22 cellular contexts compared by ENCODE assay signal in the genomic region with DNA sequence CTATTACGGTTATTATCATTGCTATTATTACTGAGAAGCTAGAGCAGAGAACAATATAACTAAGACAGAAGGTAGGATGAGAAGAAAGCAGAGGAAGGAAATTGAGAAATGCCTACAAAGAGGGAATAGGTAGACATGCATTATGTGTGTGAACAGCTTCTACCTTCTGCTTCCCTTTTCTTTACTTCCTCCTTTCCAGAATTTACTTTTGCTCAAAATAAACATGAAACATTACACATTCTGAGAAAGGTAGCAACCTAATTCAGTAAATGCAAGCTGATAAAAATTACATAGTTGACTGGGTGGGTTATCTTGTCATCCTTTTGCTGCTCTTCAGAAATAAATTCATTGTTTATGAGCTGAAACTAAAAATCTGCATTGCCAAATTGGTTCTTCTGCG. TPM values are rescaled to one million over a fixed set of nuclear protein-coding genes. Genes with fewer than 3 reads are reported as not detected.
DNase-seq lines count a peak whose midpoint lies in the region; ATAC-seq, FAIRE-seq and TF ChIP-seq lines count a peak whose summit lies in the region.
"Had no signal": no experiment of that assay in that cellular context is flagged by ENCODE, and none has a peak within 500 bp of the region (broad histone marks: within the 10 kb centered on the region; RNA-seq: fewer than 3 reads in every experiment).

No MANE protein-coding gene starts in this region.

- H3K23me2 ChIP-seq in H9 (ENCODE audit: insufficient read length, low read depth, low read length, poor library complexity, severe bottlenecking): no peaks in the 10 kb centered on the region

- peaks cover 14% of the 10 kb centered on the region for H3K36me3 Mint-ChIP-seq in memory B cell
- peaks cover 11 to 15% (median 14%) of the 10 kb centered on the region in 3 experiments; a peak in 6 of 7 replicates for H3K36me3 Mint-ChIP-seq in H9 (ENCODE audit: insufficient read depth in 1 of 3, low read depth in 3 of 3)
- H3K36me3 Mint-ChIP-seq: CD4-positive, CD25-positive, alpha-beta regulatory T cell had no signal

- intact Hi-C loops in left cardiac atrium (cut with DNase I): no loop called here
- intact Hi-C loops in kidney (cut with DNase I): no loop called here

- H3K4me2 ChIP-seq in A549: no peak overlapping the region
- no peak overlapping the region for H3K4me2 ChIP-seq in H9 (ENCODE audit: insufficient read depth, insufficient read length, low read length)

- H3K4me1 Mint-ChIP-seq in memory B cell (peaks cover 12% of the 10 kb centered on the region), H9 (peaks cover 13 to 15% of the 10 kb centered on the region in 2 experiments)
- H3K4me1 Mint-ChIP-seq: CD4-positive, CD25-positive, alpha-beta regulatory T cell had no signal

- no peak for TF ChIP-seq RAD21 in A549 (conservative IDR thresholded peaks at IDR 0.05 in 1 of 2, IDR thresholded peaks at IDR 0.05 in 1 of 2)

- no peaks in the 10 kb centered on the region for H3K79me2 ChIP-seq in H9 (ENCODE audit: insufficient read depth, low read length)

- H3K9ac ChIP-seq in H9 (ENCODE audit: extremely low read depth, insufficient read length, low read length): no peak overlapping the region
- H3K9ac ChIP-seq in kidney (ENCODE audit: low read length in 2 of 2): no peak overlapping the region

- H3T11ph ChIP-seq in H9 (ENCODE audit: low read length): no peak overlapping the region

- no peak overlapping the region for H2BK20ac ChIP-seq in H9 (ENCODE audit: low read depth, low read length, poor library complexity, severe bottlenecking)

- CTCF ChIA-PET in A549 (lab: Yijun Ruan, JAX): no interaction called here

- H3K14ac ChIP-seq in H9 (ENCODE audit: insufficient read depth, low read length): no peak overlapping the region

- no peak for TF ChIP-seq POLR2A in A549 (IDR thresholded peaks at IDR 0.05; ENCODE audit: low read length)

- H3K27ac Mint-ChIP-seq in memory B cell (peak overlapping the region; percentile 28), H9 (no peak overlapping the region)
- H3K27ac Mint-ChIP-seq: CD4-positive, CD25-positive, alpha-beta regulatory T cell; HFFc6 had no signal

- H3K18ac ChIP-seq in H9 (ENCODE audit: insufficient read length, low read depth, low read length): no peak overlapping the region

- H3K4ac ChIP-seq in H9 (ENCODE audit: low read depth, low read length): no peak overlapping the region

- H3K56ac ChIP-seq in H9 (ENCODE audit: insufficient read length, low read depth, low read length): no peak overlapping the region

- H4K91ac ChIP-seq in H9 (ENCODE audit: insufficient read length, low read depth, low read length): no peak overlapping the region

- ATAC-seq in A549 (no peak), memory B cell (ENCODE audit: low read depth) (no peak), left cardiac atrium (no peak)

- H3K27ac ChIP-seq in A549: no peak overlapping the region
- no peak overlapping the region for H3K27ac ChIP-seq in H9 (ENCODE audit: insufficient read length, low read depth, low read length)
- H3K27ac ChIP-seq in kidney (ENCODE audit: low read depth in 2 of 2, low read length in 2 of 2): no peak overlapping the region

- no peak overlapping the region for H2BK5ac ChIP-seq in H9 (ENCODE audit: insufficient read length, low read length)

- no peak overlapping the region for H3K4me3 Mint-ChIP-seq in memory B cell
- H3K4me3 Mint-ChIP-seq in H9: no peak overlapping the region
- H3K4me3 Mint-ChIP-seq: CD4-positive, CD25-positive, alpha-beta regulatory T cell; HFFc6 had no signal

- H4K20me1 ChIP-seq in H9 (ENCODE audit: control insufficient read depth, insufficient read depth, insufficient read length): no peaks in the 10 kb centered on the region

- H4K5ac ChIP-seq in H9 (ENCODE audit: insufficient read length, low read depth, low read length): no peak overlapping the region

- no peak overlapping the region for H3K23ac ChIP-seq in H9 (ENCODE audit: insufficient read length, low read depth, low read length)

- no peak overlapping the region for H2AFZ ChIP-seq in H9 (ENCODE audit: low read length)

- DNase-seq in A549 (ENCODE audit: low read depth in 1 of 2, low spot score in 1 of 2) (no peak), GM18507 (ENCODE audit: extremely low spot score, insufficient read length, low read depth) (no peak), SKM-1 treated with dmso at 0.1 percent for 144 hours (lab: John Stamatoyannopoulos, UW; ENCODE audit: unreplicated experiment) (peak; percentile 44), memory B cell (ENCODE audit: low spot score in 2 of 2) (no peak), H9 (no peak), NCI-H1092 treated with DMSO at 0.1 percent for 48 hours (lab: John Stamatoyannopoulos, UW) (no peak), left cardiac atrium (no peak), kidney (no peak)
- DNase-seq: BE2C; CD4-positive, CD25-positive, alpha-beta regulatory T cell; COR-L47; DMS 273 treated with DMSO at 0.1 percent for 48 hours; DMS79 treated with DMSO at 0.1 percent for 48 hours; HFFc6; MG63; NCI-H1105 treated with DMSO at 0.1 percent for 48 hours; NCI-H2029 treated with DMSO at 0.1 percent for 48 hours; NCI-H226; NCI-H510A treated with DMSO at 0.1 percent for 48 hours; NCI-H748 treated with DMSO at 0.1 percent for 48 hours; SHP77 had no signal

- TF ChIP-seq EP300 in A549 (IDR thresholded peaks at IDR 0.05): no peak

- H3K4me1 ChIP-seq in A549: no peaks in the 10 kb centered on the region
- H3K4me1 ChIP-seq in H9 (ENCODE audit: insufficient read depth, low read length): no peaks in the 10 kb centered on the region
- no peaks in the 10 kb centered on the region for H3K4me1 ChIP-seq in kidney (ENCODE audit: control insufficient read depth in 1 of 2, insufficient read depth in 1 of 2, low read depth in 1 of 2, low read length in 2 of 2)
- H3K4me1 ChIP-seq: BE2C had no signal

- H2BK12ac ChIP-seq in H9 (ENCODE audit: insufficient read length, low read depth, low read length): no peak overlapping the region

- H3K4me3 ChIP-seq in A549 (no peak overlapping the region), kidney (ENCODE audit: low read length in 2 of 2) (no peak overlapping the region)
- H3K4me3 ChIP-seq: MG63 had no signal

- no peak overlapping the region for H2BK120ac ChIP-seq in H9 (ENCODE audit: low read depth, low read length, poor library complexity, severe bottlenecking)

- POLR2A ChIA-PET in A549 (lab: Yijun Ruan, JAX): no interaction called here

- no peaks in the 10 kb centered on the region for H3K36me3 ChIP-seq in kidney (ENCODE audit: control insufficient read depth in 1 of 2, insufficient read depth in 2 of 2, low read length in 2 of 2)
- H3K36me3 ChIP-seq: BE2C, MG63 had no signal

- H3K27me3 Mint-ChIP-seq in memory B cell (no peaks in the 10 kb centered on the region), H9 (ENCODE audit: low read depth) (no peaks in the 10 kb centered on the region)
- H3K27me3 Mint-ChIP-seq: CD4-positive, CD25-positive, alpha-beta regulatory T cell had no signal

- H3K79me1 ChIP-seq in H9 (ENCODE audit: insufficient read depth, low read depth, low read length, poor library complexity, severe bottlenecking): no peaks in the 10 kb centered on the region

- H4K8ac ChIP-seq in H9 (replicated peaks; ENCODE audit: insufficient read length, low read depth, low read length): no peak overlapping the region

- WGBS in A549 (ENCODE audit: missing lambda C conversion rate): 5% methylated on average over 2 of the region's 2 CpGs
- WGBS in H9 (ENCODE audit: extremely low coverage, insufficient read length, low lambda C conversion rate): no CpG with 5 or more reads among the region's 2 CpGs

- peak; percentile 70 for FAIRE-seq in A549 (lab: Jason Lieb, UNC)
- FAIRE-seq in GM18507 (lab: Jason Lieb, UNC): peak; percentile 70
- FAIRE-seq in kidney (lab: Jason Lieb, UNC): no peak
- FAIRE-seq: H54 had no signal

- H3K9me3 ChIP-seq in A549 (no peaks in the 10 kb centered on the region), H9 (ENCODE audit: control insufficient read depth, low read depth, low read length) (no peaks in the 10 kb centered on the region), kidney (ENCODE audit: control insufficient read depth in 1 of 2, low read length in 2 of 2) (no peaks in the 10 kb centered on the region)
- H3K9me3 ChIP-seq: BE2C, MG63 had no signal

- H2AK5ac ChIP-seq in H9 (ENCODE audit: insufficient read length, low read length): no peak overlapping the region

- H3K9me3 Mint-ChIP-seq in memory B cell (no peaks in the 10 kb centered on the region), H9 (peaks cover 0 to 4% of the 10 kb centered on the region in 2 experiments; a peak in 3 of 5 replicates)
- H3K9me3 Mint-ChIP-seq: CD4-positive, CD25-positive, alpha-beta regulatory T cell had no signal

- no peak for TF ChIP-seq CTCF in A549 (IDR thresholded peaks at IDR 0.05)
- TF ChIP-seq CTCF in H9 (conservative IDR thresholded peaks at IDR 0.05): no peak
- TF ChIP-seq CTCF in kidney (IDR thresholded peaks at IDR 0.05; ENCODE audit: borderline replicate concordance, extremely low read depth, insufficient read depth): no peak

- no peaks in the 10 kb centered on the region for H3K27me3 ChIP-seq in H9 (ENCODE audit: insufficient read depth, low read length)
- H3K27me3 ChIP-seq: BE2C, MG63 had no signal

- no peak overlapping the region for H2BK15ac ChIP-seq in H9 (ENCODE audit: low read depth, low read length)

TF ChIP-seq in A549, 52 proteins besides CTCF, POLR2A, EP300 and RAD21 (continues in another document):
- TF ChIP-seq MAZ (IDR thresholded peaks at IDR 0.05; ENCODE audit: borderline replicate concordance, low read depth, low read length) (no peak), TFCP2L1 (CRISPR knock-in tag; IDR thresholded peaks at IDR 0.05) (no peak), CHD4 (IDR thresholded peaks at IDR 0.05; ENCODE audit: borderline replicate concordance) (no peak), EHF (CRISPR knock-in tag; IDR thresholded peaks at IDR 0.05) (no peak)
- TF ChIP-seq, protein P1, sequence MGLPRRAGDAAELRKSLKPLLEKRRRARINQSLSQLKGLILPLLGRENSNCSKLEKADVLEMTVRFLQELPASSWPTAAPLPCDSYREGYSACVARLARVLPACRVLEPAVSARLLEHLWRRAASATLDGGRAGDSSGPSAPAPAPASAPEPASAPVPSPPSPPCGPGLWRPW (IDR thresholded peaks at IDR 0.05): no peak
- TF ChIP-seq, protein P2, sequence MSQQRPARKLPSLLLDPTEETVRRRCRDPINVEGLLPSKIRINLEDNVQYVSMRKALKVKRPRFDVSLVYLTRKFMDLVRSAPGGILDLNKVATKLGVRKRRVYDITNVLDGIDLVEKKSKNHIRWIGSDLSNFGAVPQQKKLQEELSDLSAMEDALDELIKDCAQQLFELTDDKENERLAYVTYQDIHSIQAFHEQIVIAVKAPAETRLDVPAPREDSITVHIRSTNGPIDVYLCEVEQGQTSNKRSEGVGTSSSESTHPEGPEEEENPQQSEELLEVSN (IDR thresholded peaks at IDR 0.05; ENCODE audit: borderline replicate concordance, low read depth): no peak

RNA-seq across cellular contexts. Expression of a gene that starts 54.6 kb away (rescaled TPM):
- polyA plus RNA-seq in A549 (2011; rRNA removed) (0.03 and 0.07 TPM in 2 replicates), A549 (2017; fragmentation: RNase III; extraction: RNeasy Plus Mini Kit Qiagen cat#74134 plus additional on column Dnase treatment) (0.03 to 0.07 TPM (median 0.05 TPM) in 3 replicates), kidney (ENCODE audit: insufficient read depth, low read depth, low replicate concordance) (5.5 TPM)
- polyA plus RNA-seq in A549 (2012; cell fraction: cytosol; rRNA removed): not detected in 2 replicates
- 0.02 and 0.04 TPM in 2 replicates for polyA plus RNA-seq in A549 (2012; cell fraction: nucleus; rRNA removed)
- polyA minus RNA-seq in A549 (2011; rRNA and poly(A)+ RNA removed): 0.10 and 0.17 TPM in 2 replicates
- total RNA-seq in H9 (2021) (17.6 and 19.9 TPM in 2 replicates), left cardiac atrium (10 to 100 TPM in 1 of 2 donors, 1 to 10 TPM in 1; 6.9 to 18.9 TPM), kidney (35.1 TPM)
